30 cellular contexts compared by ENCODE assay signal in the genomic region with DNA sequence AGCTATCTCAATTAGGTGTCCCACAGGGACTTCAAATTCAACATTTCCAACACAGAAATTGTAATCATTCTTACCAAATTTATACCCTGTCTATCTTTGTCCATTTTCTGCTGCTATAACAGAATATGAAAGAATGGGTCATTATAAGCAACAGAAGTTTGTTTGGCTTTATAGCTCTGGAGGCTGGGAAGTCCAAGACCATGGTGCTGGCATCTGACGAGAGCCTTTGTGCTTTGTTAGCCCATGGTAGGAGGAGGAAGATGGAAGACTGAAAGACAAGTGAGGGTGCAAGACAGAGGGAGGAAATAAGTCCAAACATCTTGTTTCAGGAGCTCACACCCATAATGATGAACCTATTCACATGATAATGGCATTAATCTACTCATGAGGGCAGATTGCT.
"Had no signal": no experiment of that assay in that cellular context is flagged by ENCODE, and none has a peak within 500 bp of the region (broad histone marks: within the 10 kb centered on the region; RNA-seq: fewer than 3 reads in every experiment).

No MANE protein-coding gene starts in this region.

- H3K27ac Mint-ChIP-seq: natural killer cell treated with Interleukin-12 subunit alpha and Interleukin-12 subunit beta and Interleukin-15 and Interleukin-18, amount 100 ng/mL, for 72 hours; nephron progenitor cell; stimulated activated memory B cell treated with anti-CD40 and anti-IgM and Interleukin-4, amounts not matched to agents 10 μg/mL and 1 μg/mL and 100 μg/mL, for 72 hours; stimulated activated naive CD8-positive, alpha-beta T cell treated with anti-CD3 and anti-CD28 coated beads, Interleukin-15, amount 100 ng/mL, for 72 hours; type B pancreatic cell had no signal

- H3K27me3 ChIP-seq: neutrophil, pancreas, spleen, suprapubic skin, testis, tibial artery, transverse colon, upper lobe of right lung, uterus had no signal

- H3K27ac ChIP-seq: neutrophil, pancreas, psoas muscle, skin epidermis, spleen, suprapubic skin, testis, tibial artery, transverse colon, upper lobe of right lung, uterus had no signal

- H3K4me1 ChIP-seq: pancreas, suprapubic skin, testis had no signal

- H3K4me1 Mint-ChIP-seq: nephron progenitor cell; neural crest cell; stimulated activated memory B cell treated with anti-CD40 and anti-IgM and Interleukin-4, amounts not matched to agents 10 μg/mL and 1 μg/mL and 100 μg/mL, for 72 hours; stimulated activated naive CD8-positive, alpha-beta T cell treated with anti-CD3 and anti-CD28 coated beads, Interleukin-15, amount 100 ng/mL, for 72 hours had no signal

- H3K4me3 Mint-ChIP-seq: natural killer cell treated with Interleukin-12 subunit alpha and Interleukin-12 subunit beta and Interleukin-15 and Interleukin-18, amount 100 ng/mL, for 72 hours; nephron progenitor cell; neural crest cell; stimulated activated memory B cell treated with anti-CD40 and anti-IgM and Interleukin-4, amounts not matched to agents 10 μg/mL and 1 μg/mL and 100 μg/mL, for 72 hours; stimulated activated naive CD8-positive, alpha-beta T cell treated with anti-CD3 and anti-CD28 coated beads, Interleukin-15, amount 100 ng/mL, for 72 hours; type B pancreatic cell had no signal

- H3K27me3 Mint-ChIP-seq: naive thymus-derived CD8-positive, alpha-beta T cell; natural killer cell treated with Interleukin-12 subunit alpha and Interleukin-12 subunit beta and Interleukin-15 and Interleukin-18, amount 100 ng/mL, for 72 hours; stimulated activated memory B cell treated with anti-CD40 and anti-IgM and Interleukin-4, amounts not matched to agents 10 μg/mL and 1 μg/mL and 100 μg/mL, for 72 hours; stimulated activated naive CD8-positive, alpha-beta T cell treated with anti-CD3 and anti-CD28 coated beads, Interleukin-15, amount 100 ng/mL, for 72 hours; type B pancreatic cell had no signal

- H3K4me3 ChIP-seq: pancreas, psoas muscle, skin epidermis, smooth muscle cell, spleen, suprapubic skin, testis, tibial artery, transverse colon, upper lobe of right lung, uterus had no signal

- DNase-seq: naive thymus-derived CD8-positive, alpha-beta T cell; nephron progenitor cell; nucleus accumbens; pancreas; psoas muscle; right cardiac atrium; spleen; stimulated activated CD4-positive, alpha-beta T cell treated with anti-CD3 and anti-CD28 coated beads, Interleukin-12 subunit alpha, Interleukin-12 subunit beta, amount 100 ng/mL, for 4 hours; stimulated activated CD4-positive, alpha-beta T cell treated with anti-CD3 and anti-CD28 coated beads, Interleukin-1b, Interleukin-23, amount 100 ng/mL, for 48 hours; stimulated activated CD4-positive, alpha-beta T cell treated with anti-CD3 and anti-CD28 coated beads, Interleukin-4, amount 100 ng/mL, for 1 hour; stimulated activated CD4-positive, alpha-beta T cell treated with anti-CD3 and anti-CD28 coated beads, Interleukin-4, amount 100 ng/mL, for 4 hours; stimulated activated CD8-positive, alpha-beta memory T cell treated with anti-CD3 and anti-CD28 coated beads, Interleukin-4, amount 100 ng/mL, for 48 hours; stimulated activated naive CD4-positive, alpha-beta T cell; stimulated activated naive CD8-positive, alpha-beta T cell treated with anti-CD3 and anti-CD28 coated beads, Interleukin-15, amount 100 ng/mL, for 72 hours; stimulated activated naive CD8-positive, alpha-beta T cell treated with anti-CD3 and anti-CD28 coated beads, Interleukin-15, Interleukin-2, amounts not matched to agents 100 U/mL and 50 U/mL, for 24 hours; substantia nigra; testis; tibial artery; transverse colon; upper lobe of right lung; uterus had no signal

- ATAC-seq: naive thymus-derived CD8-positive, alpha-beta T cell; natural killer cell treated with Interleukin-12 subunit alpha and Interleukin-12 subunit beta and Interleukin-15 and Interleukin-18, amount 100 ng/mL, for 72 hours; pancreas; psoas muscle; right cardiac atrium; sciatic nerve; stimulated activated memory B cell treated with anti-CD40 and anti-IgM and Interleukin-4, amounts not matched to agents 10 μg/mL and 1 μg/mL and 100 μg/mL, for 72 hours; stimulated activated naive CD8-positive, alpha-beta T cell treated with anti-CD3 and anti-CD28 coated beads, Interleukin-15, amount 100 ng/mL, for 72 hours; stimulated activated naive CD8-positive, alpha-beta T cell treated with anti-CD3 and anti-CD28 coated beads, Interleukin-15, Interleukin-2, amounts not matched to agents 100 U/mL and 50 U/mL, for 24 hours; upper lobe of right lung had no signal

- H3K36me3 ChIP-seq: neutrophil, upper lobe of right lung, uterus had no signal

- H3K4me2 ChIP-seq: smooth muscle cell had no signal

- H3K9me3 ChIP-seq: pancreas, psoas muscle, suprapubic skin, testis, uterus had no signal

- FAIRE-seq: pancreas had no signal
